8 cellular contexts compared by ENCODE assay signal in genomic region chr5:96875805-96876291, GRCh38. TPM values are rescaled to one million over a fixed set of nuclear protein-coding genes. Genes with fewer than 3 reads are reported as not detected.
DNase-seq lines count a peak whose midpoint lies in the region; ATAC-seq and TF ChIP-seq lines count a peak whose summit lies in the region.

No MANE protein-coding gene starts in this region.

- peaks cover 4 to 14% of the 10 kb centered on the region in 2 donors for H3K4me1 ChIP-seq in neuronal stem cell (ENCODE audit: control insufficient read depth in 2 of 2, insufficient read depth in 1 of 2, low read depth in 1 of 2, low read length in 2 of 2)

- H3K9me3 Mint-ChIP-seq in dendritic cell treated with granulocyte-macrophage colony-stimulating factor and Interleukin-4, amounts not matched to agents 40 ng/mL and 50 ng/mL, for 4 days, result no peaks in the 10 kb centered on the region

- ATAC-seq in HG02840 (IDR thresholded peaks at IDR 0.05; ENCODE audit: low FRiP score, unreplicated experiment), result peak; percentile 3

- H3K27me3 Mint-ChIP-seq in dendritic cell treated with granulocyte-macrophage colony-stimulating factor and Interleukin-4, amounts not matched to agents 40 ng/mL and 50 ng/mL, for 4 days, result no peaks in the 10 kb centered on the region

- no peak overlapping the region for H2BK15ac ChIP-seq in neuronal stem cell (ENCODE audit: low read length)

- H3K14ac ChIP-seq in neuronal stem cell (ENCODE audit: low read length), result no peak overlapping the region

- no CpG with 5 or more reads among the region's 4 CpGs for WGBS in neuronal stem cell (ENCODE audit: extremely low coverage in 2 of 2, insufficient read length in 2 of 2, insufficient replicate concordance in 1 of 2), 2 donors

- H2AK5ac ChIP-seq in neuronal stem cell (ENCODE audit: low read depth, low read length), result no peak overlapping the region

- DNase-seq in ELF-1 (ENCODE audit: low read depth, low spot score) (peak; percentile 18), SW480 (ENCODE audit: low spot score) (peak; percentile 52), neuronal stem cell (ENCODE audit: low spot score) (no peak), GM13977 (ENCODE audit: low spot score) (no peak), NCI-H146 (lab: John Stamatoyannopoulos, UW) (no peak), GM13976 (ENCODE audit: low spot score) (no peak)

- no peak overlapping the region for H3K18ac ChIP-seq in neuronal stem cell (ENCODE audit: low read length)

- H3K36me3 ChIP-seq in neuronal stem cell (replicated peaks in 1 of 2; ENCODE audit: control insufficient read depth in 2 of 2, insufficient read depth in 2 of 2, low read length in 2 of 2), result no peaks in the 10 kb centered on the region

- no peak overlapping the region for H3K4me2 ChIP-seq in neuronal stem cell (ENCODE audit: insufficient read depth, low read length, poor library complexity, severe bottlenecking)

- no peak overlapping the region for H3K9ac ChIP-seq in neuronal stem cell (ENCODE audit: low read depth, low read length, poor library complexity)

- no peak overlapping the region for H3K27ac ChIP-seq in neuronal stem cell (replicated peaks; ENCODE audit: low read length)

- H3K79me1 ChIP-seq in neuronal stem cell (ENCODE audit: low read depth, low read length), result no peaks in the 10 kb centered on the region

- no peak overlapping the region for H3K4me3 ChIP-seq in neuronal stem cell (ENCODE audit: low read length in 2 of 2)

- no peak overlapping the region for H3K23ac ChIP-seq in neuronal stem cell (ENCODE audit: low read depth, low read length, poor library complexity)

- in situ Hi-C loops in GM13977 (cut with MboI; ENCODE audit: low pct_unique_long_range_greater_than_20kb, low sequenced_read_pairs, unreplicated experiment) (no loop called here), GM13976 (cut with MboI; ENCODE audit: low sequenced_read_pairs, unreplicated experiment) (loop anchor here (5.0 kb wide), 1 partner anchor 51 kb away; no protein-coding TSS in a partner anchor)

- H2BK5ac ChIP-seq in neuronal stem cell (ENCODE audit: low read length), result no peak overlapping the region

- no peak overlapping the region for H2BK120ac ChIP-seq in neuronal stem cell (ENCODE audit: low read depth, low read length)

- no peak overlapping the region for H2BK12ac ChIP-seq in neuronal stem cell (ENCODE audit: low read length)

- intact Hi-C loops in dendritic cell treated with granulocyte-macrophage colony-stimulating factor and Interleukin-4, amounts not matched to agents 40 ng/mL and 50 ng/mL, for 4 days (cut with micrococcal nuclease), result loop anchor here (2.0 kb wide), 1 partner anchor 67 kb away; no protein-coding TSS in a partner anchor

- no peak overlapping the region for H4K8ac ChIP-seq in neuronal stem cell (ENCODE audit: low read depth, low read length)

- no peak overlapping the region for H4K91ac ChIP-seq in neuronal stem cell (ENCODE audit: low read depth, low read length, poor library complexity)

- peaks cover 23% of the 10 kb centered on the region for H3K4me1 Mint-ChIP-seq in dendritic cell treated with granulocyte-macrophage colony-stimulating factor and Interleukin-4, amounts not matched to agents 40 ng/mL and 50 ng/mL, for 4 days (ENCODE audit: low read depth)

- no peak for TF ChIP-seq CTCF in GM13977 (IDR thresholded peaks at IDR 0.05; ENCODE audit: extremely low read depth, insufficient read depth, missing control alignments)
- TF ChIP-seq CTCF in GM13976 (IDR thresholded peaks at IDR 0.05; ENCODE audit: borderline replicate concordance, control extremely low read depth, extremely low read depth, insufficient read depth, missing control alignments), result no peak

- peak overlapping the region; percentile 90 for H3K27ac Mint-ChIP-seq in dendritic cell treated with granulocyte-macrophage colony-stimulating factor and Interleukin-4, amounts not matched to agents 40 ng/mL and 50 ng/mL, for 4 days

- no peaks in the 10 kb centered on the region for H3K9me3 ChIP-seq in neuronal stem cell (replicated peaks in 1 of 2; ENCODE audit: control insufficient read depth in 2 of 2, insufficient read depth in 1 of 2, low read depth in 1 of 2, low read length in 2 of 2)

- no peak overlapping the region for H3K4ac ChIP-seq in neuronal stem cell (ENCODE audit: low read length)

- H3K27me3 ChIP-seq in neuronal stem cell (ENCODE audit: control insufficient read depth in 3 of 3, insufficient read depth in 3 of 3, low read depth in 1 of 3, low read length in 3 of 3), result no peaks in the 10 kb centered on the region

- H3K36me3 Mint-ChIP-seq in dendritic cell treated with granulocyte-macrophage colony-stimulating factor and Interleukin-4, amounts not matched to agents 40 ng/mL and 50 ng/mL, for 4 days (ENCODE audit: low read depth), result peaks cover 4% of the 10 kb centered on the region

- H2AFZ ChIP-seq in neuronal stem cell (ENCODE audit: low read length), result peak overlapping the region; percentile 79

- peak overlapping the region; percentile 79 for H3K4me3 Mint-ChIP-seq in dendritic cell treated with granulocyte-macrophage colony-stimulating factor and Interleukin-4, amounts not matched to agents 40 ng/mL and 50 ng/mL, for 4 days

RNA-seq across cellular contexts. Expression of gene ERAP2, which starts 0.5 kb away (rescaled TPM):
- polyA plus RNA-seq in neuronal stem cell (2013, experiment 1 of 2), result not detected
- polyA plus RNA-seq in neuronal stem cell (2013, experiment 2 of 2), result not detected

Comparison
In these comparisons a context has a peak if more than half of its experiments do, and no peak if none do; other contexts are left out.
1. DNase-seq: peak in ELF-1 (single experiment) and SW480 (single experiment); none in neuronal stem cell (single experiment), GM13977 (single experiment), NCI-H146 (single experiment) and GM13976 (single experiment).